14 cellular contexts compared by ENCODE assay signal in genomic region chr4:6095023-6095817, GRCh38.
A peak's percentile ranks its signal among the peaks of the same experiment; 100 is the strongest.
DNase-seq lines count a peak whose midpoint lies in the region; ATAC-seq lines count a peak whose summit lies in the region.
"Had no signal": no experiment of that assay in that cellular context is flagged by ENCODE, and none has a peak within 500 bp of the region (broad histone marks: within the 10 kb centered on the region; RNA-seq: fewer than 3 reads in every experiment).

No MANE protein-coding gene starts in this region.

- H3K27me3 Mint-ChIP-seq in activated T-helper 17 cell treated with anti-CD3 and anti-CD28 coated beads, Interleukin-2, amount 50 U/mL, for 72 hours, result no peaks in the 10 kb centered on the region

- H3K27me3 ChIP-seq in Karpas-422 (ENCODE audit: low read length), result no peaks in the 10 kb centered on the region

- no peak overlapping the region for H3K9ac ChIP-seq in Karpas-422 (ENCODE audit: low read length)

- no peak overlapping the region for H3K4me3 ChIP-seq in Karpas-422 (ENCODE audit: low read length)

- peaks cover 3% of the 10 kb centered on the region for H3K9me3 Mint-ChIP-seq in activated T-helper 17 cell treated with anti-CD3 and anti-CD28 coated beads, Interleukin-2, amount 50 U/mL, for 72 hours

- H3K9me2 ChIP-seq in Karpas-422 (replicated peaks; ENCODE audit: insufficient read depth, low read length), result no peaks in the 10 kb centered on the region

- DNase-seq in EH (ENCODE audit: low read depth) (peak; percentile 7), HK-2 (ENCODE audit: unreplicated experiment) (peak; percentile 40), iris pigment epithelial cell (ENCODE audit: low read depth) (peak; percentile 7), cortex of kidney (lab: John Stamatoyannopoulos, UW) (no peak), Karpas-422 (no peak)
- DNase-seq: DMS 273 treated with DMSO at 0.1 percent for 48 hours; hippocampal formation; mesenchymal stem cell; NCI-H1105 treated with DMSO at 0.1 percent for 48 hours; NCI-H82; stimulated activated CD4-positive, alpha-beta T cell treated with anti-CD3 and anti-CD28 coated beads, Interleukin-4, amount 100 ng/mL, for 24 hours had no signal

- peak; percentile 80 for ATAC-seq in activated T-helper 17 cell treated with anti-CD3 and anti-CD28 coated beads, Interleukin-2, amount 50 U/mL, for 72 hours (replicated peaks)
- ATAC-seq in HG02840 (IDR thresholded peaks at IDR 0.05; ENCODE audit: low FRiP score, unreplicated experiment), result no peak
- ATAC-seq: SK-N-SH treated with all-trans-retinoic acid at 6 μM for 48 hours had no signal

- H3K36me3 Mint-ChIP-seq in activated T-helper 17 cell treated with anti-CD3 and anti-CD28 coated beads, Interleukin-2, amount 50 U/mL, for 72 hours (ENCODE audit: low read depth), result no peaks in the 10 kb centered on the region

- no peak overlapping the region for H3K4me3 Mint-ChIP-seq in activated T-helper 17 cell treated with anti-CD3 and anti-CD28 coated beads, Interleukin-2, amount 50 U/mL, for 72 hours

- no peaks in the 10 kb centered on the region for H3K79me2 ChIP-seq in Karpas-422 (ENCODE audit: low read length)

- peak overlapping the region; percentile 64 for H3K27ac Mint-ChIP-seq in activated T-helper 17 cell treated with anti-CD3 and anti-CD28 coated beads, Interleukin-2, amount 50 U/mL, for 72 hours

- no peaks in the 10 kb centered on the region for H3K9me3 ChIP-seq in Karpas-422 (ENCODE audit: low read length)

- no peak overlapping the region for H3K4me2 ChIP-seq in Karpas-422 (ENCODE audit: low read depth, low read length, poor library complexity, severe bottlenecking)

- no peaks in the 10 kb centered on the region for H3K4me1 ChIP-seq in Karpas-422 (ENCODE audit: low read length)

- H3K4me1 Mint-ChIP-seq in activated T-helper 17 cell treated with anti-CD3 and anti-CD28 coated beads, Interleukin-2, amount 50 U/mL, for 72 hours, result peaks cover 18% of the 10 kb centered on the region

- H4K20me1 ChIP-seq in Karpas-422 (ENCODE audit: insufficient read depth, low read depth, low read length), result no peaks in the 10 kb centered on the region

- H3K27ac ChIP-seq in Karpas-422 (ENCODE audit: low read length), result no peak overlapping the region

- no peaks in the 10 kb centered on the region for H3K36me3 ChIP-seq in Karpas-422 (ENCODE audit: insufficient read depth, low read length)

- no peak overlapping the region for H2AFZ ChIP-seq in Karpas-422 (ENCODE audit: low read length)

Comparison
In these comparisons a context has a peak if more than half of its experiments do, and no peak if none do; other contexts are left out.
1. DNase-seq: peak in EH (single experiment), HK-2 (single experiment) and iris pigment epithelial cell (single experiment); none in cortex of kidney (single experiment) and Karpas-422 (single experiment).